14 cellular contexts compared by ENCODE assay signal in the genomic region with DNA sequence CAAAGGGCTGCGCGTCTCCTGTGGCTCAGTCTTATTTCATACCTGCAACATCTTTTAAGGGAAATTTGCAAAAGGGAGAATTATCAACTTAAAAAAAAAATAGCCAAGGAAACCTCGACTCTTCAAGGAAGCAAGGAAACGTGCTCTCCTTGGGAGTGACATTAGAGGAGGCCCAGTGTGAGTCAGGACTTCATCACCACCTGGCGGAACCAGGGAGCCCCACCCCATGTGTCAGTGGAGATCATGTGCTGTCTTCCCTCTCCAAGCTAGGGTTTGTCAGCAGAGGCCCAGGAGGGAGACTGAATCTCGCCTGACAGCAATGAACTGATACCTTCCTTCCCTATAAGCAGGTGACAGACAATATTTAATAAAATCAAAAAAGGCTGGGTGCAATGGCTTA. TPM values are rescaled to one million over a fixed set of nuclear protein-coding genes. Genes with fewer than 3 reads are reported as not detected.
DNase-seq lines count a peak whose midpoint lies in the region; ATAC-seq and TF ChIP-seq lines count a peak whose summit lies in the region.
"Had no signal": no experiment of that assay in that cellular context is flagged by ENCODE, and none has a peak within 500 bp of the region (broad histone marks: within the 10 kb centered on the region; RNA-seq: fewer than 3 reads in every experiment).

No MANE protein-coding gene starts in this region.

- H3K36me3 Mint-ChIP-seq in MCF 10A (ENCODE audit: insufficient read depth, unreplicated experiment) = peaks cover 3% of the 10 kb centered on the region
- H3K36me3 Mint-ChIP-seq in activated CD8-positive, alpha-beta memory T cell treated with anti-CD3 and anti-CD28 coated beads, Interleukin-2, amount 10 ng/mL, durations not matched to agents 7 days and 5 days = no peaks in the 10 kb centered on the region
- peaks cover 17% of the 10 kb centered on the region for H3K36me3 Mint-ChIP-seq in activated T-cell treated with anti-CD3 and anti-CD28 coated beads, Interleukin-2, amount 50 U/mL, for 24 hours (ENCODE audit: low read depth)

- no peaks in the 10 kb centered on the region for H3K36me3 ChIP-seq in breast epithelium

- no TSS peak for BruUV-seq in MCF 10A (replicated peaks; lab: Mats Ljungman, UMichigan)

- H3K27ac Mint-ChIP-seq in MCF 10A (ENCODE audit: low read depth, unreplicated experiment) = peak overlapping the region; percentile 81
- no peak overlapping the region for H3K27ac Mint-ChIP-seq in activated CD8-positive, alpha-beta memory T cell treated with anti-CD3 and anti-CD28 coated beads, Interleukin-2, amount 10 ng/mL, durations not matched to agents 7 days and 5 days
- no peak overlapping the region for H3K27ac Mint-ChIP-seq in activated T-cell treated with anti-CD3 and anti-CD28 coated beads, Interleukin-2, amount 50 U/mL, for 24 hours
- H3K27ac Mint-ChIP-seq: mesothelial cell of epicardium had no signal

- in situ Hi-C loops in astrocyte of the spinal cord (cut with HindIII; ENCODE audit: low sequenced_read_pairs) = no loop called here

- intact Hi-C loops in MCF 10A (cut with micrococcal nuclease) = loop anchor here (2.0 kb wide), 1 partner anchor 65 kb away; the partner anchor contains the start of gene RHBDD2
- intact Hi-C loops in breast epithelium (cut with DNase I; ENCODE audit: low total_unique reads) = no loop called here

- POLR2A ChIA-PET in MCF 10A (lab: Yijun Ruan, JAX) = interaction anchor here (0.8 to 2.0 kb wide), 4 partner anchors 16 to 68 kb away, joined by 4 to 9 read pairs (median 6); no protein-coding TSS in a partner anchor

- no peaks in the 10 kb centered on the region for H3K9me3 Mint-ChIP-seq in MCF 10A (ENCODE audit: unreplicated experiment)
- no peaks in the 10 kb centered on the region for H3K9me3 Mint-ChIP-seq in activated CD8-positive, alpha-beta memory T cell treated with anti-CD3 and anti-CD28 coated beads, Interleukin-2, amount 10 ng/mL, durations not matched to agents 7 days and 5 days (ENCODE audit: low read depth)
- no peaks in the 10 kb centered on the region for H3K9me3 Mint-ChIP-seq in activated T-cell treated with anti-CD3 and anti-CD28 coated beads, Interleukin-2, amount 50 U/mL, for 24 hours

- no peak for ATAC-seq in activated CD8-positive, alpha-beta memory T cell treated with anti-CD3 and anti-CD28 coated beads, Interleukin-2, amount 10 ng/mL, durations not matched to agents 7 days and 5 days

- H3K4me3 ChIP-seq in breast epithelium = no peak overlapping the region
- no peak overlapping the region for H3K4me3 ChIP-seq in astrocyte of the spinal cord (ENCODE audit: low read depth, low read length)
- H3K4me3 ChIP-seq: thoracic aorta had no signal

- H3K4me1 Mint-ChIP-seq in MCF 10A (ENCODE audit: insufficient read depth, unreplicated experiment) = peaks cover 29% of the 10 kb centered on the region
- H3K4me1 Mint-ChIP-seq in activated CD8-positive, alpha-beta memory T cell treated with anti-CD3 and anti-CD28 coated beads, Interleukin-2, amount 10 ng/mL, durations not matched to agents 7 days and 5 days = peaks cover 17% of the 10 kb centered on the region
- H3K4me1 Mint-ChIP-seq in activated T-cell treated with anti-CD3 and anti-CD28 coated beads, Interleukin-2, amount 50 U/mL, for 24 hours (ENCODE audit: low read depth) = peaks cover 28% of the 10 kb centered on the region

- no peak for TF ChIP-seq POLR2A in breast epithelium (IDR thresholded peaks at IDR 0.05)

- H3K27me3 ChIP-seq in breast epithelium = no peaks in the 10 kb centered on the region

- H3K4me3 Mint-ChIP-seq in MCF 10A (ENCODE audit: unreplicated experiment) = no peak overlapping the region
- no peak overlapping the region for H3K4me3 Mint-ChIP-seq in activated CD8-positive, alpha-beta memory T cell treated with anti-CD3 and anti-CD28 coated beads, Interleukin-2, amount 10 ng/mL, durations not matched to agents 7 days and 5 days
- H3K4me3 Mint-ChIP-seq in activated T-cell treated with anti-CD3 and anti-CD28 coated beads, Interleukin-2, amount 50 U/mL, for 24 hours = no peak overlapping the region
- H3K4me3 Mint-ChIP-seq: mesothelial cell of epicardium had no signal

- DNase-seq in MCF 10A (ENCODE audit: unreplicated experiment) (peak; percentile 85), breast epithelium (ENCODE audit: low spot score in 2 of 2) (no peak), astrocyte of the spinal cord (ENCODE audit: low read depth, low spot score) (peak; percentile 51), kidney glomerular epithelial cell (lab: John Stamatoyannopoulos, UW) (peak; percentile 35), NOMO-1 (lab: John Stamatoyannopoulos, UW; ENCODE audit: unreplicated experiment in 2 of 2) (no peak), islet precursor cell (no peak)
- no peak for DNase-seq in activated CD8-positive, alpha-beta memory T cell treated with anti-CD3 and anti-CD28 coated beads, Interleukin-2, amount 10 ng/mL, durations not matched to agents 7 days and 5 days
- no peak for DNase-seq in activated T-cell treated with anti-CD3 and anti-CD28 coated beads, Interleukin-2, amount 50 U/mL, for 24 hours
- DNase-seq: activated CD4-positive, alpha-beta T cell treated with anti-CD3 and anti-CD28 coated beads, Interleukin-2, amount 50 U/mL, for 1 hour; NCI-H1092; NCI-H345; stimulated activated CD4-positive, alpha-beta T cell treated with anti-CD3 and anti-CD28 coated beads, Interleukin-12 subunit alpha, Interleukin-12 subunit beta, amount 100 ng/mL, for 4 hours had no signal

- H3K27ac ChIP-seq in breast epithelium = no peak overlapping the region
- H3K27ac ChIP-seq: thoracic aorta had no signal

- TF ChIP-seq CTCF in MCF 10A (IDR thresholded peaks at IDR 0.05; ENCODE audit: unreplicated experiment) = no peak
- no peak for TF ChIP-seq CTCF in breast epithelium (IDR thresholded peaks at IDR 0.05)
- no peak for TF ChIP-seq CTCF in astrocyte of the spinal cord (IDR thresholded peaks at IDR 0.05; ENCODE audit: low read depth, low read length)

- no peaks in the 10 kb centered on the region for H3K27me3 Mint-ChIP-seq in MCF 10A (ENCODE audit: insufficient read depth, unreplicated experiment)
- no peaks in the 10 kb centered on the region for H3K27me3 Mint-ChIP-seq in activated CD8-positive, alpha-beta memory T cell treated with anti-CD3 and anti-CD28 coated beads, Interleukin-2, amount 10 ng/mL, durations not matched to agents 7 days and 5 days
- H3K27me3 Mint-ChIP-seq in activated T-cell treated with anti-CD3 and anti-CD28 coated beads, Interleukin-2, amount 50 U/mL, for 24 hours = no peaks in the 10 kb centered on the region

- CTCF ChIA-PET in MCF 10A (lab: Yijun Ruan, JAX) = no interaction called here
- CTCF ChIA-PET in activated CD8-positive, alpha-beta memory T cell treated with anti-CD3 and anti-CD28 coated beads, Interleukin-2, amount 10 ng/mL, durations not matched to agents 7 days and 5 days (lab: Charles Lee) = no interaction called here

- no peaks in the 10 kb centered on the region for H3K4me1 ChIP-seq in breast epithelium

- H3K9me3 ChIP-seq in breast epithelium = no peaks in the 10 kb centered on the region
- H3K9me3 ChIP-seq: thoracic aorta had no signal

RNA-seq across cellular contexts. Expression of gene POR, which starts 28.9 kb away (rescaled TPM):
- total RNA-seq in MCF 10A (2022) = 45.1 and 58.0 TPM in 2 replicates
- 100 to 1,000 TPM in 1 of 3 donors, 10 to 100 TPM in 2; 62.1 to 123 (median 87.7) TPM for total RNA-seq in breast epithelium
- total RNA-seq in activated CD8-positive, alpha-beta memory T cell treated with anti-CD3 and anti-CD28 coated beads, Interleukin-2, amount 10 ng/mL, durations not matched to agents 7 days and 5 days = 10 to 100 TPM; 52.0 to 57.6 TPM

RNA-seq across cellular contexts. Expression of gene TMEM120A, which starts 50.5 kb away (rescaled TPM):
- total RNA-seq in MCF 10A (2022) = 19.3 and 19.4 TPM in 2 replicates
- 10 to 100 TPM; 27.2 to 52.0 (median 42.9) TPM for total RNA-seq in breast epithelium
- total RNA-seq in activated CD8-positive, alpha-beta memory T cell treated with anti-CD3 and anti-CD28 coated beads, Interleukin-2, amount 10 ng/mL, durations not matched to agents 7 days and 5 days = 10 to 100 TPM; 25.4 to 27.0 TPM

Comparison
In these comparisons a context has a peak if more than half of its experiments do, and no peak if none do; other contexts are left out.
1. DNase-seq: peak in MCF 10A (single experiment), astrocyte of the spinal cord (single experiment) and kidney glomerular epithelial cell (single experiment); none in breast epithelium (0 of 2), NOMO-1 (0 of 2), islet precursor cell (single experiment), activated CD8-positive, alpha-beta memory T cell treated with anti-CD3 and anti-CD28 coated beads, Interleukin-2, amount 10 ng/mL, durations not matched to agents 7 days and 5 days (single experiment) and activated T-cell treated with anti-CD3 and anti-CD28 coated beads, Interleukin-2, amount 50 U/mL, for 24 hours (single experiment).